Comparison of ENCODE assay signal across 30 cellular contexts in genomic region chr5:125847561-125847960, GRCh38.
"Had no signal": no experiment of that assay in that cellular context is flagged by ENCODE, and none has a peak within 500 bp of the region (broad histone marks: within the 10 kb centered on the region; RNA-seq: fewer than 3 reads in every experiment).

No MANE protein-coding gene starts in this region.

- H3K27me3 ChIP-seq: left lung, neural progenitor cell, neutrophil, stomach, testis, thyroid gland, transverse colon, upper lobe of left lung, vagina had no signal

- H3K79me2 ChIP-seq: parathyroid adenoma had no signal

- H3K4me3 Mint-ChIP-seq: immature natural killer cell; naive thymus-derived CD8-positive, alpha-beta T cell; nephron; neural progenitor cell; stimulated activated naive B cell treated with anti-CD40 and anti-IgM and Interleukin-4, amounts not matched to agents 10 μg/mL and 1 μg/mL and 100 μg/mL, for 72 hours had no signal

- H3K4me3 ChIP-seq: left lung, lower lobe of right lung, neural progenitor cell, psoas muscle, skin epidermis, stomach, testis, thyroid gland, transverse colon, upper lobe of left lung, vagina had no signal

- H3K27ac Mint-ChIP-seq: immature natural killer cell; naive thymus-derived CD8-positive, alpha-beta T cell; stimulated activated naive B cell treated with anti-CD40 and anti-IgM and Interleukin-4, amounts not matched to agents 10 μg/mL and 1 μg/mL and 100 μg/mL, for 72 hours had no signal

- H3K36me3 ChIP-seq: left lung, lower lobe of right lung, neural progenitor cell, neutrophil, stomach, thyroid gland, transverse colon, upper lobe of left lung, vagina had no signal

- H2AFZ ChIP-seq: neural progenitor cell, parathyroid adenoma had no signal

- H3K4me1 Mint-ChIP-seq: immature natural killer cell; naive thymus-derived CD8-positive, alpha-beta T cell; nephron had no signal

- H3K27ac ChIP-seq: left lung, lower lobe of right lung, neural progenitor cell, neutrophil, parathyroid adenoma, psoas muscle, skin epidermis, stomach, testis, thyroid gland, transverse colon, upper lobe of left lung, vagina had no signal

- ATAC-seq: left cardiac atrium; left lung; lower lobe of right lung; naive thymus-derived CD8-positive, alpha-beta T cell; psoas muscle; right cardiac atrium; sciatic nerve; stimulated activated naive B cell treated with anti-CD40 and anti-IgM and Interleukin-4, amounts not matched to agents 10 μg/mL and 1 μg/mL and 100 μg/mL, for 72 hours; stimulated activated naive CD8-positive, alpha-beta T cell treated with anti-CD3 and anti-CD28 coated beads, Interleukin-15, Interleukin-2, amounts not matched to agents 100 U/mL and 50 U/mL, for 24 hours had no signal

- H3K4me1 ChIP-seq: left lung, lower lobe of right lung, neural progenitor cell, parathyroid adenoma, psoas muscle, stomach, testis, thyroid gland, transverse colon, upper lobe of left lung, vagina had no signal

- DNase-seq: hypothalamus; immature natural killer cell; kidney; left cardiac atrium; left lung; lower lobe of right lung; mammary epithelial cell; mesenchymal stem cell; naive thymus-derived CD8-positive, alpha-beta T cell; occipital lobe; psoas muscle; right cardiac atrium; stimulated activated CD4-positive, alpha-beta T cell treated with anti-CD3 and anti-CD28 coated beads, Interleukin-12 subunit alpha, Interleukin-12 subunit beta, amount 100 ng/mL, for 4 hours; stimulated activated CD4-positive, alpha-beta T cell treated with anti-CD3 and anti-CD28 coated beads, Interleukin-15, amount 100 ng/mL, for 24 hours; stimulated activated CD4-positive, alpha-beta T cell treated with anti-CD3 and anti-CD28 coated beads, Interleukin-2, amount 100 ng/mL, for 24 hours; stimulated activated CD4-positive, alpha-beta T cell treated with anti-CD3 and anti-CD28 coated beads, Interleukin-4, amount 100 ng/mL, for 1 hour; stimulated activated naive B cell treated with anti-CD40 and anti-IgM and Interleukin-4, amounts not matched to agents 10 μg/mL and 1 μg/mL and 100 μg/mL, for 72 hours; stimulated activated naive CD8-positive, alpha-beta T cell treated with anti-CD3 and anti-CD28 coated beads, Interleukin-15, Interleukin-2, amounts not matched to agents 100 U/mL and 50 U/mL, for 24 hours; stomach; testis; thyroid gland; transverse colon; upper lobe of left lung had no signal

- H3K36me3 Mint-ChIP-seq: immature natural killer cell; naive thymus-derived CD8-positive, alpha-beta T cell; stimulated activated naive B cell treated with anti-CD40 and anti-IgM and Interleukin-4, amounts not matched to agents 10 μg/mL and 1 μg/mL and 100 μg/mL, for 72 hours had no signal

- H3K4me2 ChIP-seq: neural progenitor cell had no signal

- H3K27me3 Mint-ChIP-seq: naive thymus-derived CD8-positive, alpha-beta T cell had no signal
